ENCODE assay signal across 10 cellular contexts in genomic region chr6:29676981-29677601, GRCh38. TPM values are rescaled to one million over a fixed set of nuclear protein-coding genes. Genes with fewer than 3 reads are reported as not detected.
A peak's percentile ranks its signal among the peaks of the same experiment; 100 is the strongest.
DNase-seq lines count a peak whose midpoint lies in the region; ATAC-seq, FAIRE-seq and TF ChIP-seq lines count a peak whose summit lies in the region.
"Had no signal": no experiment of that assay in that cellular context is flagged by ENCODE, and none has a peak within 500 bp of the region (broad histone marks: within the 10 kb centered on the region; RNA-seq: fewer than 3 reads in every experiment).

No MANE protein-coding gene starts in this region.

- no peaks in the 10 kb centered on the region for H3K79me2 ChIP-seq in HepG2 (ENCODE audit: insufficient read depth, low read length)

- H4K20me1 ChIP-seq in HepG2 (ENCODE audit: insufficient read depth, low read length): no peaks in the 10 kb centered on the region

- in situ Hi-C loops in HepG2 (cut with HindIII; ENCODE audit: extremely low pct_ligation_motif_present, low pct_unique_long_range_greater_than_20kb): no loop called here

- H3K27me3 ChIP-seq in HepG2 (ENCODE audit: control insufficient read depth in 1 of 2, insufficient read depth in 2 of 2, low read length in 2 of 2) (0 out of 5 replicates have a peak, but pooled peaks cover 0 to 2% of the 10 kb centered on the region in 2 experiments), right lobe of liver (peaks cover 0 to 4% of the 10 kb centered on the region in 2 donors), tibial nerve (peaks cover 0 to 21% of the 10 kb centered on the region in 2 donors), adrenal gland (no peaks in the 10 kb centered on the region), colonic mucosa (no peaks in the 10 kb centered on the region)

- TF ChIP-seq EP300 in HepG2 (IDR thresholded peaks at IDR 0.05; ENCODE audit: low read depth in 2 of 2, low read length in 2 of 2) (no peak), HepG2 (CRISPR knock-in tag; IDR thresholded peaks at IDR 0.05; ENCODE audit: borderline replicate concordance) (no peak), tibial nerve (IDR thresholded peaks at IDR 0.05) (no peak)

- no peak for TF ChIP-seq RAD21 in HepG2 (CRISPR knock-in tag; IDR thresholded peaks at IDR 0.05)

- H3K4me2 ChIP-seq in HepG2 (ENCODE audit: low read depth, low read length): no peak overlapping the region

- POLR2A ChIA-PET in HepG2 (lab: Yijun Ruan, JAX): no interaction called here

- H3K9me3 ChIP-seq in HepG2 (ENCODE audit: low read length): no peaks in the 10 kb centered on the region
- H3K9me3 ChIP-seq in right lobe of liver: no peaks in the 10 kb centered on the region
- H3K9me3 ChIP-seq in tibial nerve: peaks cover 0 to 4% (median 0%) of the 10 kb centered on the region in 4 donors
- H3K9me3 ChIP-seq in adrenal gland (replicated peaks in 1 of 3): no peaks in the 10 kb centered on the region
- H3K9me3 ChIP-seq in colonic mucosa: no peaks in the 10 kb centered on the region

- WGBS in HepG2 (ENCODE audit: low lambda C conversion rate): 3% methylated on average over 2 of the region's 2 CpGs
- 11% methylated on average over 2 of the region's 2 CpGs for whole genome bisulfite sequencing in right lobe of liver (ENCODE audit: insufficient coverage, low coverage, low lambda C conversion rate, missing lambda C conversion rate)
- WGBS in tibial nerve, 2 donors: 18 to 21% methylated on average over 2 of the region's 2 CpGs
- WGBS in adrenal gland, 4 donors: 17 to 38% (median 22%) methylated on average over 2 of the region's 2 CpGs

- H3K36me3 ChIP-seq in HepG2 (replicated peaks in 1 of 2; ENCODE audit: control insufficient read depth in 1 of 2, insufficient read depth in 2 of 2, low read length in 2 of 2) (no peaks in the 10 kb centered on the region), right lobe of liver (no peaks in the 10 kb centered on the region), tibial nerve (no peaks in the 10 kb centered on the region), adrenal gland (replicated peaks in 1 of 2) (no peaks in the 10 kb centered on the region), colonic mucosa (no peaks in the 10 kb centered on the region)

- DNase-seq in HepG2 (ENCODE audit: low spot score): no peak
- DNase-seq in right lobe of liver: no peak
- peak; percentile 22 for DNase-seq in OCI-M1 (lab: John Stamatoyannopoulos, UW)
- DNase-seq in epithelial cell of proximal tubule (ENCODE audit: low read depth): peak; percentile 85
- no peak for DNase-seq in tibial nerve (ENCODE audit: low spot score in 2 of 2)
- no peak for DNase-seq in adrenal gland
- DNase-seq in colonic mucosa: no peak

- intact Hi-C loops in HepG2 (cut with micrococcal nuclease; ENCODE audit: unreplicated experiment) (no loop called here), right lobe of liver (cut with DNase I) (no loop called here), adrenal gland (cut with DNase I) (no loop called here), colonic mucosa (cut with DNase I) (no loop called here)

- no peak overlapping the region for H3K27ac ChIP-seq in HepG2 (ENCODE audit: extremely low read length, insufficient read depth, low read length)
- H3K27ac ChIP-seq in right lobe of liver: no peak overlapping the region
- no peak overlapping the region for H3K27ac ChIP-seq in tibial nerve
- no peak overlapping the region for H3K27ac ChIP-seq in adrenal gland
- H3K27ac ChIP-seq in colonic mucosa: no peak overlapping the region

- no TSS peak for BruUV-seq in HepG2 (replicated peaks; lab: Mats Ljungman, UMichigan)

- H3K4me1 ChIP-seq in HepG2 (ENCODE audit: insufficient read depth, low read length): no peaks in the 10 kb centered on the region
- H3K4me1 ChIP-seq in right lobe of liver: no peaks in the 10 kb centered on the region
- no peaks in the 10 kb centered on the region for H3K4me1 ChIP-seq in tibial nerve
- no peaks in the 10 kb centered on the region for H3K4me1 ChIP-seq in adrenal gland (replicated peaks in 1 of 2)
- H3K4me1 ChIP-seq in colonic mucosa: no peaks in the 10 kb centered on the region

- H3K4me3 ChIP-seq in HepG2 (replicated peaks in 1 of 3; ENCODE audit: insufficient read depth in 1 of 3, low read depth in 2 of 3, low read length in 3 of 3) (no peak overlapping the region), right lobe of liver (no peak overlapping the region), epithelial cell of proximal tubule (ENCODE audit: low read depth, low read length) (no peak overlapping the region), tibial nerve (no peak overlapping the region), adrenal gland (no peak overlapping the region), colonic mucosa (no peak overlapping the region)

- TF ChIP-seq CTCF in HepG2 (CRISPR knock-in tag; IDR thresholded peaks at IDR 0.05) (no peak), right lobe of liver (IDR thresholded peaks at IDR 0.05) (no peak), epithelial cell of proximal tubule (conservative IDR thresholded peaks at IDR 0.05; ENCODE audit: low read depth, low read length) (no peak), tibial nerve (IDR thresholded peaks at IDR 0.05) (no peak), adrenal gland (IDR thresholded peaks at IDR 0.05) (no peak), colonic mucosa (IDR thresholded peaks at IDR 0.05) (no peak)

- CTCF ChIA-PET in HepG2 (lab: Yijun Ruan, JAX; ENCODE audit: low intra/inter-chr PET ratio, low total read pairs): no interaction called here

- no peak overlapping the region for H2AFZ ChIP-seq in HepG2 (ENCODE audit: low read length)

- no peak for FAIRE-seq in HepG2 (lab: Jason Lieb, UNC)

- TF ChIP-seq POLR2A in HepG2 (IDR thresholded peaks at IDR 0.05; ENCODE audit: insufficient read depth in 1 of 2, low read depth in 2 of 2, low read length in 2 of 2) (no peak), right lobe of liver (IDR thresholded peaks at IDR 0.05) (no peak), tibial nerve (IDR thresholded peaks at IDR 0.05) (no peak), adrenal gland (IDR thresholded peaks at IDR 0.05) (no peak)

- H3K9ac ChIP-seq in HepG2 (ENCODE audit: insufficient read depth, low read depth, low read length): no peak overlapping the region
- no peak overlapping the region for H3K9ac ChIP-seq in colonic mucosa (ENCODE audit: low read depth in 2 of 2, low read length in 2 of 2)

- ATAC-seq in HepG2: no peak
- no peak for ATAC-seq in right lobe of liver
- no peak for ATAC-seq in HG02970 (IDR thresholded peaks at IDR 0.05; ENCODE audit: low FRiP score, unreplicated experiment)

RNA-seq across cellular contexts. Expression of gene ZFP57, which starts 3.9 kb away (rescaled TPM):
- total RNA-seq in HepG2 (2016; rRNA removed; fragmentation: Illumina TruSeq; extraction: Trizol): not detected in 2 replicates
- not detected in 2 replicates for total RNA-seq in HepG2 (2016; cell fraction: cytosol; rRNA removed; fragmentation: Illumina TruSeq; extraction: Trizol; ENCODE audit: low read depth)
- total RNA-seq in HepG2 (2016; cell fraction: insoluble cytoplasmic fraction; rRNA removed; fragmentation: Illumina TruSeq; extraction: Trizol): not detected in 2 replicates
- total RNA-seq in HepG2 (2016; cell fraction: membrane; rRNA removed; fragmentation: Illumina TruSeq; extraction: Trizol): not detected in 2 replicates
- not detected in 2 replicates for total RNA-seq in HepG2 (2016; cell fraction: nucleus; rRNA removed; fragmentation: Illumina TruSeq; extraction: Trizol)
- polyA plus RNA-seq in HepG2 (2011; rRNA removed): not detected in 2 replicates
- not detected in 2 replicates for polyA plus RNA-seq in HepG2 (2011; cell fraction: cytosol; rRNA removed)
- polyA plus RNA-seq in HepG2 (2011; cell fraction: nucleus; rRNA removed): not detected in 2 replicates
- not detected in 2 replicates for polyA plus RNA-seq in HepG2 (2012)
- polyA plus RNA-seq in HepG2 (2016; cell fraction: cytosol; fragmentation: Illumina TruSeq; extraction: Trizol; ENCODE audit: low read depth): not detected in 2 replicates
- not detected in 2 replicates for polyA plus RNA-seq in HepG2 (2016; cell fraction: insoluble cytoplasmic fraction; fragmentation: Illumina TruSeq; extraction: Trizol; ENCODE audit: low read depth)
- not detected in 2 replicates for polyA plus RNA-seq in HepG2 (2016; cell fraction: membrane; fragmentation: Illumina TruSeq; extraction: Trizol; ENCODE audit: low read depth)
- not detected in 2 replicates for polyA plus RNA-seq in HepG2 (2016; cell fraction: nucleus; fragmentation: Illumina TruSeq; extraction: Trizol; ENCODE audit: insufficient read depth, low read depth)
- polyA minus RNA-seq in HepG2 (2011; rRNA and poly(A)+ RNA removed; ENCODE audit: low replicate concordance): not detected in 2 replicates
- polyA minus RNA-seq in HepG2 (2011; cell fraction: cytosol; rRNA and poly(A)+ RNA removed): not detected in 2 replicates
- not detected in 2 replicates for polyA minus RNA-seq in HepG2 (2011; cell fraction: nucleus; rRNA and poly(A)+ RNA removed)
- under 1 TPM in 2 of 6 experiments, not detected in 4; 0.11 to 0.31 TPM for total RNA-seq in right lobe of liver
- 0.12 and 1.4 TPM in 2 replicates for total RNA-seq in epithelial cell of proximal tubule
- total RNA-seq in tibial nerve: under 1 TPM in 1 of 4 donors, not detected in 3; 0.66 TPM
- 1 to 10 TPM in 1 of 8 donors, under 1 TPM in 2, not detected in 5; 0.51 to 1.3 (median 0.96) TPM for total RNA-seq in adrenal gland
- polyA plus RNA-seq in adrenal gland: 1 to 10 TPM in 1 of 3 donors, not detected in 2; 1.9 TPM
- total RNA-seq in colonic mucosa: not detected
- total RNA-seq: mononuclear cell had no signal

RNA-seq across cellular contexts. Expression of gene MOG, which starts 20.2 kb away (rescaled TPM):
- not detected in 2 replicates for total RNA-seq in HepG2 (2016; rRNA removed; fragmentation: Illumina TruSeq; extraction: Trizol)
- not detected in 2 replicates for total RNA-seq in HepG2 (2016; cell fraction: cytosol; rRNA removed; fragmentation: Illumina TruSeq; extraction: Trizol; ENCODE audit: low read depth)
- total RNA-seq in HepG2 (2016; cell fraction: insoluble cytoplasmic fraction; rRNA removed; fragmentation: Illumina TruSeq; extraction: Trizol): not detected in 2 replicates
- total RNA-seq in HepG2 (2016; cell fraction: membrane; rRNA removed; fragmentation: Illumina TruSeq; extraction: Trizol): not detected in 2 replicates
- not detected in 2 replicates for total RNA-seq in HepG2 (2016; cell fraction: nucleus; rRNA removed; fragmentation: Illumina TruSeq; extraction: Trizol)
- not detected in 2 replicates for polyA plus RNA-seq in HepG2 (2011; rRNA removed)
- polyA plus RNA-seq in HepG2 (2011; cell fraction: cytosol; rRNA removed): not detected in 2 replicates
- not detected in 2 replicates for polyA plus RNA-seq in HepG2 (2011; cell fraction: nucleus; rRNA removed)
- not detected in 2 replicates for polyA plus RNA-seq in HepG2 (2012)
- not detected in 2 replicates for polyA plus RNA-seq in HepG2 (2016; cell fraction: cytosol; fragmentation: Illumina TruSeq; extraction: Trizol; ENCODE audit: low read depth)
- polyA plus RNA-seq in HepG2 (2016; cell fraction: insoluble cytoplasmic fraction; fragmentation: Illumina TruSeq; extraction: Trizol; ENCODE audit: low read depth): not detected in 2 replicates
- not detected in 2 replicates for polyA plus RNA-seq in HepG2 (2016; cell fraction: membrane; fragmentation: Illumina TruSeq; extraction: Trizol; ENCODE audit: low read depth)
- not detected in 2 replicates for polyA plus RNA-seq in HepG2 (2016; cell fraction: nucleus; fragmentation: Illumina TruSeq; extraction: Trizol; ENCODE audit: insufficient read depth, low read depth)
- polyA minus RNA-seq in HepG2 (2011; rRNA and poly(A)+ RNA removed; ENCODE audit: low replicate concordance): not detected in 2 replicates
- polyA minus RNA-seq in HepG2 (2011; cell fraction: cytosol; rRNA and poly(A)+ RNA removed): not detected in 2 replicates
- not detected in 2 replicates for polyA minus RNA-seq in HepG2 (2011; cell fraction: nucleus; rRNA and poly(A)+ RNA removed)
- not detected for total RNA-seq in right lobe of liver
- total RNA-seq in epithelial cell of proximal tubule: not detected in 2 replicates
- not detected for total RNA-seq in tibial nerve
- total RNA-seq in adrenal gland: not detected
- polyA plus RNA-seq in adrenal gland: not detected
- total RNA-seq in colonic mucosa: not detected
- total RNA-seq: activated T-helper 2 cell treated with anti-CD3 and anti-CD28 coated beads, Interferon-gamma antibody, Interleukin-2, Interleukin-4, amounts not matched to agents 10 μg/mL and 5 μg/mL and 100 μg/mL, durations not matched to agents 14 hours and 24 hours and 36 hours; mononuclear cell had no signal

RNA-seq across cellular contexts. Expression of gene GABBR1, which starts 44.1 kb away (rescaled TPM):
- total RNA-seq in HepG2 (2016; rRNA removed; fragmentation: Illumina TruSeq; extraction: Trizol) (0.07 TPM in 1 of 2 replicates, not detected in the other), right lobe of liver (1 to 10 TPM; 2.4 to 5.6 (median 4.9) TPM), epithelial cell of proximal tubule (3.1 and 6.4 TPM in 2 replicates), tibial nerve (10 to 100 TPM; 55.3 to 89.6 (median 70.5) TPM), adrenal gland (10 to 100 TPM in 7 of 8 donors, 1 to 10 TPM in 1; 6.9 to 41.4 (median 17.8) TPM), colonic mucosa (10 to 100 TPM; 15.5 to 18.6 TPM)
- total RNA-seq in HepG2 (2016; cell fraction: cytosol; rRNA removed; fragmentation: Illumina TruSeq; extraction: Trizol; ENCODE audit: low read depth): not detected in 2 replicates
- not detected in 2 replicates for total RNA-seq in HepG2 (2016; cell fraction: insoluble cytoplasmic fraction; rRNA removed; fragmentation: Illumina TruSeq; extraction: Trizol)
- total RNA-seq in HepG2 (2016; cell fraction: membrane; rRNA removed; fragmentation: Illumina TruSeq; extraction: Trizol): not detected in 2 replicates
- total RNA-seq in HepG2 (2016; cell fraction: nucleus; rRNA removed; fragmentation: Illumina TruSeq; extraction: Trizol): 0.16 TPM in 1 of 2 replicates, not detected in the other
- polyA plus RNA-seq in HepG2 (2011; rRNA removed) (0.37 and 0.38 TPM in 2 replicates), adrenal gland (10 to 100 TPM; 17.0 to 68.9 (median 49.6) TPM)
- polyA plus RNA-seq in HepG2 (2011; cell fraction: cytosol; rRNA removed): 0.15 and 0.18 TPM in 2 replicates
- 3.0 and 3.5 TPM in 2 replicates for polyA plus RNA-seq in HepG2 (2011; cell fraction: nucleus; rRNA removed)
- 0.39 and 0.40 TPM in 2 replicates for polyA plus RNA-seq in HepG2 (2012)
- polyA plus RNA-seq in HepG2 (2016; cell fraction: cytosol; fragmentation: Illumina TruSeq; extraction: Trizol; ENCODE audit: low read depth): not detected in 2 replicates
- not detected in 2 replicates for polyA plus RNA-seq in HepG2 (2016; cell fraction: insoluble cytoplasmic fraction; fragmentation: Illumina TruSeq; extraction: Trizol; ENCODE audit: low read depth)
- not detected in 2 replicates for polyA plus RNA-seq in HepG2 (2016; cell fraction: membrane; fragmentation: Illumina TruSeq; extraction: Trizol; ENCODE audit: low read depth)
- polyA plus RNA-seq in HepG2 (2016; cell fraction: nucleus; fragmentation: Illumina TruSeq; extraction: Trizol; ENCODE audit: insufficient read depth, low read depth): 0.83 and 1.1 TPM in 2 replicates
- 0.72 and 11.2 TPM in 2 replicates for polyA minus RNA-seq in HepG2 (2011; rRNA and poly(A)+ RNA removed; ENCODE audit: low replicate concordance)
- polyA minus RNA-seq in HepG2 (2011; cell fraction: cytosol; rRNA and poly(A)+ RNA removed): not detected in 2 replicates
- polyA minus RNA-seq in HepG2 (2011; cell fraction: nucleus; rRNA and poly(A)+ RNA removed): 0.77 and 0.99 TPM in 2 replicates

RNA-seq across cellular contexts. Expression of gene HLA-F, which starts 46.1 kb away (rescaled TPM):
- total RNA-seq in HepG2 (2016; rRNA removed; fragmentation: Illumina TruSeq; extraction: Trizol) (3.5 and 6.0 TPM in 2 replicates), right lobe of liver (10 to 100 TPM in 5 of 6 experiments, 1 to 10 TPM in 1; 9.8 to 41.3 (median 26.4) TPM), epithelial cell of proximal tubule (2.5 and 2.8 TPM in 2 replicates), tibial nerve (100 to 1,000 TPM in 2 of 4 donors, 10 to 100 TPM in 2; 63.0 to 117 (median 101) TPM), adrenal gland (100 to 1,000 TPM in 2 of 8 donors, 10 to 100 TPM in 6; 53.0 to 145 (median 85.0) TPM), colonic mucosa (100 to 1,000 TPM in 1 of 2 donors, 10 to 100 TPM in 1; 58.8 to 201 TPM)
- 0.71 and 1.1 TPM in 2 replicates for total RNA-seq in HepG2 (2016; cell fraction: cytosol; rRNA removed; fragmentation: Illumina TruSeq; extraction: Trizol; ENCODE audit: low read depth)
- total RNA-seq in HepG2 (2016; cell fraction: insoluble cytoplasmic fraction; rRNA removed; fragmentation: Illumina TruSeq; extraction: Trizol): 3.2 and 6.7 TPM in 2 replicates
- total RNA-seq in HepG2 (2016; cell fraction: membrane; rRNA removed; fragmentation: Illumina TruSeq; extraction: Trizol): 1.2 and 2.9 TPM in 2 replicates
- total RNA-seq in HepG2 (2016; cell fraction: nucleus; rRNA removed; fragmentation: Illumina TruSeq; extraction: Trizol): 6.6 and 6.7 TPM in 2 replicates
- polyA plus RNA-seq in HepG2 (2011; rRNA removed) (6.1 and 9.3 TPM in 2 replicates), adrenal gland (100 to 1,000 TPM in 2 of 3 donors, 10 to 100 TPM in 1; 15.9 to 285 (median 171) TPM)
- polyA plus RNA-seq in HepG2 (2011; cell fraction: cytosol; rRNA removed): 4.3 and 5.2 TPM in 2 replicates
- 19.2 and 30.0 TPM in 2 replicates for polyA plus RNA-seq in HepG2 (2011; cell fraction: nucleus; rRNA removed)
- 5.4 and 8.4 TPM in 2 replicates for polyA plus RNA-seq in HepG2 (2012)
- polyA plus RNA-seq in HepG2 (2016; cell fraction: cytosol; fragmentation: Illumina TruSeq; extraction: Trizol; ENCODE audit: low read depth): 0.76 and 0.84 TPM in 2 replicates
- polyA plus RNA-seq in HepG2 (2016; cell fraction: insoluble cytoplasmic fraction; fragmentation: Illumina TruSeq; extraction: Trizol; ENCODE audit: low read depth): 2.5 and 2.7 TPM in 2 replicates
- 0.65 and 1.1 TPM in 2 replicates for polyA plus RNA-seq in HepG2 (2016; cell fraction: membrane; fragmentation: Illumina TruSeq; extraction: Trizol; ENCODE audit: low read depth)
- polyA plus RNA-seq in HepG2 (2016; cell fraction: nucleus; fragmentation: Illumina TruSeq; extraction: Trizol; ENCODE audit: insufficient read depth, low read depth): 11.8 and 13.2 TPM in 2 replicates
- 0.33 and 3.7 TPM in 2 replicates for polyA minus RNA-seq in HepG2 (2011; rRNA and poly(A)+ RNA removed; ENCODE audit: low replicate concordance)
- 1.1 and 2.0 TPM in 2 replicates for polyA minus RNA-seq in HepG2 (2011; cell fraction: cytosol; rRNA and poly(A)+ RNA removed)
- 5.7 and 9.8 TPM in 2 replicates for polyA minus RNA-seq in HepG2 (2011; cell fraction: nucleus; rRNA and poly(A)+ RNA removed)

Comparison
In these comparisons a context has a peak if more than half of its experiments do, and no peak if none do; other contexts are left out.
1. DNase-seq: peak in OCI-M1 (single experiment) and epithelial cell of proximal tubule (single experiment); none in HepG2 (single experiment), right lobe of liver (0 of 3), tibial nerve (0 of 2), adrenal gland (0 of 7) and colonic mucosa (single experiment).